Comparison of ENCODE assay signal across 8 cellular contexts in genomic region chr2:70553334-70553583, GRCh38. TPM values are rescaled to one million over a fixed set of nuclear protein-coding genes. Genes with fewer than 3 reads are reported as not detected.
DNase-seq lines count a peak whose midpoint lies in the region; ATAC-seq, FAIRE-seq and TF ChIP-seq lines count a peak whose summit lies in the region.

No MANE protein-coding gene starts in this region.

- ATAC-seq in GM18867 (IDR thresholded peaks at IDR 0.05; ENCODE audit: unreplicated experiment) (peak; percentile 22), HG03439 (IDR thresholded peaks at IDR 0.05; ENCODE audit: unreplicated experiment) (peak; percentile 28), heart right ventricle (peak in 5 of 8 donors; percentile 22 to 43 (median 27)), HG02763 (IDR thresholded peaks at IDR 0.05; ENCODE audit: unreplicated experiment) (no peak)

- CTCF ChIA-PET in activated CD4-positive, alpha-beta T cell treated with anti-CD3 and anti-CD28 coated beads, Interleukin-2, amount 10 ng/mL, durations not matched to agents 7 days and 5 days (lab: Charles Lee) = interaction anchor here (0.6 to 1.0 kb wide), 3 partner anchors 16 to 957 kb away, joined by 3 read pairs; no protein-coding TSS in a partner anchor

- no peak for FAIRE-seq in GM12891 (lab: Jason Lieb, UNC)

- peak overlapping the region in 6 of 10 donors; percentile 2 to 90 (median 64) for H3K27ac ChIP-seq in heart right ventricle

- H3K4me1 Mint-ChIP-seq in activated CD4-positive, alpha-beta T cell treated with anti-CD3 and anti-CD28 coated beads, Interleukin-2, amount 10 ng/mL, durations not matched to agents 7 days and 5 days = peaks cover 28% of the 10 kb centered on the region

- peaks cover 6 to 78% (median 52%) of the 10 kb centered on the region in 7 donors for H3K27me3 ChIP-seq in heart right ventricle

- TF ChIP-seq CTCF in heart right ventricle (IDR thresholded peaks at IDR 0.05) = no peak
- no peak for TF ChIP-seq CTCF in retinal pigment epithelial cell (conservative IDR thresholded peaks at IDR 0.05; ENCODE audit: low read depth, low read length)

- peaks cover 0 to 29% (median 14%) of the 10 kb centered on the region in 9 donors for H3K4me1 ChIP-seq in heart right ventricle

- intact Hi-C loops in heart right ventricle (cut with DNase I) = loop anchor here in 2 of 10 donors (5.0 to 10.0 kb wide), 2 partner anchors 208 to 211 kb away; no protein-coding TSS in a partner anchor

- no peaks in the 10 kb centered on the region for H3K36me3 ChIP-seq in heart right ventricle

- H3K36me3 Mint-ChIP-seq in activated CD4-positive, alpha-beta T cell treated with anti-CD3 and anti-CD28 coated beads, Interleukin-2, amount 10 ng/mL, durations not matched to agents 7 days and 5 days (ENCODE audit: low read depth) = no peaks in the 10 kb centered on the region

- no peaks in the 10 kb centered on the region for H3K9me3 Mint-ChIP-seq in activated CD4-positive, alpha-beta T cell treated with anti-CD3 and anti-CD28 coated beads, Interleukin-2, amount 10 ng/mL, durations not matched to agents 7 days and 5 days

- H3K4me3 ChIP-seq in heart right ventricle (peak overlapping the region; percentile 42 to 82 (median 74)), retinal pigment epithelial cell (ENCODE audit: low read length) (peak overlapping the region; percentile 52)

- 0 to 1% methylated on average over 18 of the region's 18 CpGs for WGBS in heart right ventricle, 2 donors

- no peak for DNase-seq in activated CD4-positive, alpha-beta T cell treated with anti-CD3 and anti-CD28 coated beads, Interleukin-2, amount 10 ng/mL, durations not matched to agents 7 days and 5 days
- DNase-seq in heart right ventricle = no peak
- DNase-seq in retinal pigment epithelial cell (ENCODE audit: low read depth) = no peak
- DNase-seq in GM12891 (ENCODE audit: insufficient read length, low spot score) = no peak
- DNase-seq in NCI-H2196 (lab: John Stamatoyannopoulos, UW; ENCODE audit: unreplicated experiment) = no peak

- no peak overlapping the region for H3K27ac Mint-ChIP-seq in activated CD4-positive, alpha-beta T cell treated with anti-CD3 and anti-CD28 coated beads, Interleukin-2, amount 10 ng/mL, durations not matched to agents 7 days and 5 days

- POLR2A ChIA-PET in activated CD4-positive, alpha-beta T cell treated with anti-CD3 and anti-CD28 coated beads, Interleukin-2, amount 10 ng/mL, durations not matched to agents 7 days and 5 days (lab: Charles Lee) = no interaction called here

- peak overlapping the region; percentile 68 for H3K4me3 Mint-ChIP-seq in activated CD4-positive, alpha-beta T cell treated with anti-CD3 and anti-CD28 coated beads, Interleukin-2, amount 10 ng/mL, durations not matched to agents 7 days and 5 days

- TF ChIP-seq POLR2A in GM12891 (IDR thresholded peaks at IDR 0.05; ENCODE audit: low read depth, low read length) = no peak

- peaks cover 51% of the 10 kb centered on the region for H3K27me3 Mint-ChIP-seq in activated CD4-positive, alpha-beta T cell treated with anti-CD3 and anti-CD28 coated beads, Interleukin-2, amount 10 ng/mL, durations not matched to agents 7 days and 5 days

- H3K9me3 ChIP-seq in heart right ventricle = no peaks in the 10 kb centered on the region

TF ChIP-seq in GM12891, 5 proteins besides CTCF, POLR2A, EP300 and RAD21:
- TF ChIP-seq POLR2AphosphoS5 (IDR thresholded peaks at IDR 0.05; ENCODE audit: low read depth, low read length) = no peak
- TF ChIP-seq POU2F2 (IDR thresholded peaks at IDR 0.05; ENCODE audit: low read depth, low read length) = no peak
- TF ChIP-seq PAX5 (IDR thresholded peaks at IDR 0.05; ENCODE audit: insufficient read depth, low read length, severe bottlenecking) = no peak
- TF ChIP-seq SPI1 (IDR thresholded peaks at IDR 0.05; ENCODE audit: low read depth, low read length) = no peak
- TF ChIP-seq TAF1 (IDR thresholded peaks at IDR 0.05; ENCODE audit: low read depth, low read length) = no peak

RNA-seq across cellular contexts. Expression of gene TGFA, which starts 0.4 kb away (rescaled TPM):
- under 1 TPM in 1 of 2 experiments, not detected in 1; 0.07 TPM for total RNA-seq in activated CD4-positive, alpha-beta T cell treated with anti-CD3 and anti-CD28 coated beads, Interleukin-2, amount 10 ng/mL, durations not matched to agents 7 days and 5 days
- total RNA-seq in heart right ventricle = 1 to 10 TPM in 6 of 10 donors, under 1 TPM in 4; 0.28 to 3.4 (median 1.3) TPM
- polyA plus RNA-seq in heart right ventricle = 1 to 10 TPM in 1 of 2 donors, under 1 TPM in 1; 0.17 to 1.2 TPM
- polyA plus RNA-seq in GM12891 (2012; ENCODE audit: low read depth, missing spikeins) = not detected
